Comparison of ENCODE assay signal across 17 cellular contexts in the genomic region with DNA sequence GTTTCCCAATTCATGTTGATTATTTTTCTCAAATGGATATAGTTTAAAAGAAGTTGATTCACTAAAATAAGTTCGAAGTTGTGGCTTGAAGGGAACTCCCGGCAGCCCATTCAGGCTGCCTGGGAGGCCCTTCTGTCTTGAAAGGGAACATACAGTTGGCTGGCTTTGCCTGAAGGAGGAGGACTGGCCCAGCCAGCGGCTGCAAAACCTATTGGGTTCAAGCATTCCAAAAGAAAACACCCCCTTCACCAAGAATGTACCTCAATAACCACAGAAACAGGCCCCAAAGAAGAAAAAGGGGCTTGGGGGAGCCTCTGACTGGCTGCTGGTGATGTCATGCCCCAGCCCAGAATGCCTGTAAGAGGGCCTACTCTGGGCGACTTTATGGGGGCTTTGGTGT.
"Had no signal": no experiment of that assay in that cellular context is flagged by ENCODE, and none has a peak within 500 bp of the region (broad histone marks: within the 10 kb centered on the region; RNA-seq: fewer than 3 reads in every experiment).

No MANE protein-coding gene starts in this region.

- H3K4me3 ChIP-seq: dorsolateral prefrontal cortex, heart left ventricle, ovary, testis, tibial nerve had no signal

- H3K27ac Mint-ChIP-seq: naive thymus-derived CD8-positive, alpha-beta T cell; stimulated activated memory B cell treated with anti-CD40 and anti-IgM and Interleukin-4, amounts not matched to agents 10 μg/mL and 1 μg/mL and 100 μg/mL, for 72 hours had no signal

- ATAC-seq: heart left ventricle; naive thymus-derived CD8-positive, alpha-beta T cell; right cardiac atrium; stimulated activated memory B cell treated with anti-CD40 and anti-IgM and Interleukin-4, amounts not matched to agents 10 μg/mL and 1 μg/mL and 100 μg/mL, for 72 hours; stimulated activated naive CD8-positive, alpha-beta T cell treated with anti-CD3 and anti-CD28 coated beads, Interleukin-15, amount 100 ng/mL, for 72 hours had no signal

- H3K27me3 ChIP-seq: heart left ventricle, ovary, testis, tibial nerve had no signal

- H3K36me3 Mint-ChIP-seq: naive thymus-derived CD8-positive, alpha-beta T cell; stimulated activated memory B cell treated with anti-CD40 and anti-IgM and Interleukin-4, amounts not matched to agents 10 μg/mL and 1 μg/mL and 100 μg/mL, for 72 hours had no signal

- H3K9me3 ChIP-seq: heart left ventricle, ovary, testis, tibial nerve had no signal

- H3K36me3 ChIP-seq: heart left ventricle, ovary, tibial nerve had no signal

- H3K4me3 Mint-ChIP-seq: naive thymus-derived CD8-positive, alpha-beta T cell; stimulated activated memory B cell treated with anti-CD40 and anti-IgM and Interleukin-4, amounts not matched to agents 10 μg/mL and 1 μg/mL and 100 μg/mL, for 72 hours; stimulated activated naive CD8-positive, alpha-beta T cell treated with anti-CD3 and anti-CD28 coated beads, Interleukin-15, amount 100 ng/mL, for 72 hours had no signal

- H3K4me1 ChIP-seq: heart left ventricle had no signal

- FAIRE-seq: islet of Langerhans had no signal

- H3K27ac ChIP-seq: dorsolateral prefrontal cortex, heart left ventricle, ovary, testis, tibial nerve had no signal

- H3K4me1 Mint-ChIP-seq: naive thymus-derived CD8-positive, alpha-beta T cell; stimulated activated memory B cell treated with anti-CD40 and anti-IgM and Interleukin-4, amounts not matched to agents 10 μg/mL and 1 μg/mL and 100 μg/mL, for 72 hours; stimulated activated naive CD8-positive, alpha-beta T cell treated with anti-CD3 and anti-CD28 coated beads, Interleukin-15, amount 100 ng/mL, for 72 hours had no signal

- DNase-seq: central memory CD4-positive, alpha-beta T cell; cortex of kidney; dorsolateral prefrontal cortex; effector CD8-positive, alpha-beta T cell; foreskin melanocyte; heart left ventricle; hippocampal formation; kidney glomerular epithelial cell; naive thymus-derived CD8-positive, alpha-beta T cell; ovary; right cardiac atrium; stimulated activated CD4-positive, alpha-beta T cell treated with anti-CD3 and anti-CD28 coated beads, Interleukin-4, amount 100 ng/mL, for 1 hour; stimulated activated naive CD8-positive, alpha-beta T cell treated with anti-CD3 and anti-CD28 coated beads, Interleukin-15, amount 100 ng/mL, for 72 hours; testis had no signal

- H3K9me3 Mint-ChIP-seq: stimulated activated memory B cell treated with anti-CD40 and anti-IgM and Interleukin-4, amounts not matched to agents 10 μg/mL and 1 μg/mL and 100 μg/mL, for 72 hours; stimulated activated naive CD8-positive, alpha-beta T cell treated with anti-CD3 and anti-CD28 coated beads, Interleukin-15, amount 100 ng/mL, for 72 hours had no signal
